Comparison of ENCODE assay signal across 16 cellular contexts in genomic region chr13:114162533-114162922, GRCh38. TPM values are rescaled to one million over a fixed set of nuclear protein-coding genes. Genes with fewer than 3 reads are reported as not detected.
DNase-seq lines count a peak whose midpoint lies in the region; ATAC-seq and TF ChIP-seq lines count a peak whose summit lies in the region.
"Had no signal": no experiment of that assay in that cellular context is flagged by ENCODE, and none has a peak within 500 bp of the region (broad histone marks: within the 10 kb centered on the region; RNA-seq: fewer than 3 reads in every experiment).

No MANE protein-coding gene starts in this region.

- H3K27ac Mint-ChIP-seq in activated CD4-positive, alpha-beta T cell treated with anti-CD3 and anti-CD28 coated beads, Interleukin-2, amount 10 ng/mL, durations not matched to agents 24 days and 14 days: no peak overlapping the region
- peak overlapping the region; percentile 95 to 97 for H3K27ac Mint-ChIP-seq in T-cell
- H3K27ac Mint-ChIP-seq in stimulated activated memory B cell treated with anti-CD40 and anti-IgM and Interleukin-4, amounts not matched to agents 10 μg/mL and 1 μg/mL and 100 μg/mL, for 72 hours: peak overlapping the region; percentile 80

- peaks cover 30% of the 10 kb centered on the region for H3K27me3 Mint-ChIP-seq in activated CD4-positive, alpha-beta T cell treated with anti-CD3 and anti-CD28 coated beads, Interleukin-2, amount 10 ng/mL, durations not matched to agents 24 days and 14 days
- H3K27me3 Mint-ChIP-seq in T-cell: no peaks in the 10 kb centered on the region
- peaks cover 44% of the 10 kb centered on the region for H3K27me3 Mint-ChIP-seq in stimulated activated memory B cell treated with anti-CD40 and anti-IgM and Interleukin-4, amounts not matched to agents 10 μg/mL and 1 μg/mL and 100 μg/mL, for 72 hours

- POLR2A ChIA-PET in T-cell (lab: Charles Lee) (interaction anchor here in 1 of 2 donors (0.9 to 1.5 kb wide), 2 partner anchors 12 to 13 kb away, joined by 4 read pairs; no protein-coding TSS in a partner anchor), A673 (lab: Charles Lee; ENCODE audit: low non-redundant PET) (no interaction called here)

- H3K36me3 ChIP-seq in A673 (ENCODE audit: insufficient read depth, low read length, poor library complexity, severe bottlenecking): no peaks in the 10 kb centered on the region
- H3K36me3 ChIP-seq: ascending aorta, thoracic aorta had no signal

- no peak for DNase-seq in activated CD4-positive, alpha-beta T cell treated with anti-CD3 and anti-CD28 coated beads, Interleukin-2, amount 10 ng/mL, durations not matched to agents 24 days and 14 days
- no peak for DNase-seq in activated CD4-positive, alpha-beta T cell treated with anti-CD3 and anti-CD28 coated beads, Interleukin-2, amount 50 U/mL, for 4 hours
- DNase-seq in T-cell: no peak
- DNase-seq in hepatic stellate cell (ENCODE audit: low spot score): peak; percentile 54
- DNase-seq in A673 (ENCODE audit: low spot score): no peak
- DNase-seq: NCI-H1417, NCI-H446 treated with DMSO at 0.1 percent for 48 hours had no signal

- no peak for TF ChIP-seq CTCF in A673 (conservative IDR thresholded peaks at IDR 0.05; ENCODE audit: low read depth, low read length)

- H3K4me3 Mint-ChIP-seq in activated CD4-positive, alpha-beta T cell treated with anti-CD3 and anti-CD28 coated beads, Interleukin-2, amount 10 ng/mL, durations not matched to agents 24 days and 14 days: peak overlapping the region; percentile 59
- H3K4me3 Mint-ChIP-seq in T-cell: peak overlapping the region in 2 of 3 donors; percentile 73 to 76
- H3K4me3 Mint-ChIP-seq in stimulated activated memory B cell treated with anti-CD40 and anti-IgM and Interleukin-4, amounts not matched to agents 10 μg/mL and 1 μg/mL and 100 μg/mL, for 72 hours: peak overlapping the region; percentile 73

- no peaks in the 10 kb centered on the region for H3K9me3 Mint-ChIP-seq in activated CD4-positive, alpha-beta T cell treated with anti-CD3 and anti-CD28 coated beads, Interleukin-2, amount 10 ng/mL, durations not matched to agents 24 days and 14 days
- peaks cover 0 to 6% (median 0%) of the 10 kb centered on the region in 3 donors for H3K9me3 Mint-ChIP-seq in T-cell
- no peaks in the 10 kb centered on the region for H3K9me3 Mint-ChIP-seq in stimulated activated memory B cell treated with anti-CD40 and anti-IgM and Interleukin-4, amounts not matched to agents 10 μg/mL and 1 μg/mL and 100 μg/mL, for 72 hours

- intact Hi-C loops in activated CD4-positive, alpha-beta T cell treated with anti-CD3 and anti-CD28 coated beads, Interleukin-2, amount 10 ng/mL, durations not matched to agents 24 days and 14 days (cut with micrococcal nuclease): no loop called here
- intact Hi-C loops in A673 (cut with micrococcal nuclease; ENCODE audit: unreplicated experiment): no loop called here

- H3K9me3 ChIP-seq in A673 (ENCODE audit: low read depth, low read length, poor library complexity, severe bottlenecking): no peaks in the 10 kb centered on the region
- H3K9me3 ChIP-seq: ascending aorta, thoracic aorta had no signal

- H3K36me3 Mint-ChIP-seq in activated CD4-positive, alpha-beta T cell treated with anti-CD3 and anti-CD28 coated beads, Interleukin-2, amount 10 ng/mL, durations not matched to agents 24 days and 14 days (ENCODE audit: low read depth): peaks cover 8% of the 10 kb centered on the region
- no peaks in the 10 kb centered on the region for H3K36me3 Mint-ChIP-seq in T-cell
- no peaks in the 10 kb centered on the region for H3K36me3 Mint-ChIP-seq in stimulated activated memory B cell treated with anti-CD40 and anti-IgM and Interleukin-4, amounts not matched to agents 10 μg/mL and 1 μg/mL and 100 μg/mL, for 72 hours

- no peak overlapping the region for H3K27ac ChIP-seq in A673 (ENCODE audit: low read depth, low read length, poor library complexity, severe bottlenecking)
- H3K27ac ChIP-seq: ascending aorta, thoracic aorta had no signal

- no peak for ATAC-seq in T-cell (replicated peaks in 1 of 4)
- ATAC-seq in stimulated activated memory B cell treated with anti-CD40 and anti-IgM and Interleukin-4, amounts not matched to agents 10 μg/mL and 1 μg/mL and 100 μg/mL, for 72 hours: no peak
- no peak for ATAC-seq in GM18511 (IDR thresholded peaks at IDR 0.05; ENCODE audit: unreplicated experiment)
- no peak for ATAC-seq in activated CD4-positive, CD25-positive, alpha-beta regulatory T cell treated with anti-CD3 and anti-CD28 coated beads, Interleukin-2, amount 50 U/mL, for 24 hours

- peaks cover 38% of the 10 kb centered on the region for H3K4me1 Mint-ChIP-seq in activated CD4-positive, alpha-beta T cell treated with anti-CD3 and anti-CD28 coated beads, Interleukin-2, amount 10 ng/mL, durations not matched to agents 24 days and 14 days
- peaks cover 89 to 92% (median 91%) of the 10 kb centered on the region in 3 donors for H3K4me1 Mint-ChIP-seq in T-cell
- peaks cover 46% of the 10 kb centered on the region for H3K4me1 Mint-ChIP-seq in stimulated activated memory B cell treated with anti-CD40 and anti-IgM and Interleukin-4, amounts not matched to agents 10 μg/mL and 1 μg/mL and 100 μg/mL, for 72 hours

- BruUV-seq in A673 (replicated peaks; lab: Mats Ljungman, UMichigan): no TSS peak

- H3K4me3 ChIP-seq in A673 (ENCODE audit: low read depth, low read length, poor library complexity, severe bottlenecking): no peak overlapping the region

- no peaks in the 10 kb centered on the region for H3K27me3 ChIP-seq in A673 (replicated peaks; ENCODE audit: insufficient read depth, low read depth, low read length, poor library complexity)
- H3K27me3 ChIP-seq: ascending aorta had no signal

- peaks cover 6% of the 10 kb centered on the region for H3K4me1 ChIP-seq in A673 (ENCODE audit: insufficient read depth, low read length, poor library complexity, severe bottlenecking)

- CTCF ChIA-PET in T-cell (lab: Charles Lee): interaction anchor here in 1 of 2 donors (1.3 kb wide), 1 partner anchor 14 kb away, joined by 5 read pairs; no protein-coding TSS in a partner anchor
- CTCF ChIA-PET in A673 (lab: Charles Lee): no interaction called here

RNA-seq across cellular contexts. Expression of gene CFAP97D2, which starts 16.5 kb away (rescaled TPM):
- total RNA-seq in activated CD4-positive, alpha-beta T cell treated with anti-CD3 and anti-CD28 coated beads, Interleukin-2, amount 10 ng/mL, durations not matched to agents 24 days and 14 days: not detected in 2 replicates
- 1 to 10 TPM in 3 of 5 donors, under 1 TPM in 2; 0.92 to 4.5 (median 2.6) TPM for total RNA-seq in T-cell
- total RNA-seq in A673 (2021): not detected in 2 replicates
- total RNA-seq: ascending aorta; frontal cortex; kidney epithelial cell; skeletal muscle tissue; T-helper 2 cell treated with Interferon-gamma antibody and Interleukin-4, amounts not matched to agents 100 ng/mL and 5 ng/mL, for 36 hours; thoracic aorta had no signal

RNA-seq across cellular contexts. Expression of gene RASA3, which starts 30.1 kb away (rescaled TPM):
- 15.9 TPM in 2 replicates for total RNA-seq in activated CD4-positive, alpha-beta T cell treated with anti-CD3 and anti-CD28 coated beads, Interleukin-2, amount 10 ng/mL, durations not matched to agents 24 days and 14 days
- total RNA-seq in T-cell (100 to 1,000 TPM; 223 to 267 (median 238) TPM), A673 (2021) (22.1 and 24.1 TPM in 2 replicates)
